ENCODE assay signal across 23 cellular contexts in the genomic region with DNA sequence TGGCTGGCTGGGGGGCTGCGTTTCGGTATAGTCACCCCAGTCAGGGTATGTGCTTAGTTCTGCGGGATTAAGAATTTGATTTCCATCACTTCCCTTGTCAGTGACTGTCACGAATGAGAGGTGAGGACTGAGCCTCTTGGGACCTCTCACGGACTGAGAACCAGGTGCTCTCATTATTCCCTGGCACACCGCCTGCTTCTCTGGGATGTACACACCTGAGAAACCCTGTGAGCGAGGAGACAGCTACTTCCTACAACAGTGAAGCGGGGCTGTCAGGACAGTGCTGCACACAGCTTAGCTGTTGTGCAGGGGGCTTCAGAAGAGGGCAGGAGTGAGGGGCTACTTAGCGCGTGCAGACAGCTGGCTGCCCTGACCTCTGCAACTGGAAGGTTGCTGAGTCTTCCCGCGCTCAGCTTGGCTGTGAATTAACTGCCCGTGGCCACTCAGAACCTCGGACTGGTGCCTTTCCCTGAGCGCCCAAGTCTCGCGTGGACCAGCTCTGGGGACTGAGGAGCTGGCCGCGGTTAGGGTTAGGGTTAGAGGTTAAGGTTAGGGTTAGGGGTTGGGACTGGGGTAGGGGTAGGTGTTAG.
DNase-seq lines count a peak whose midpoint lies in the region; ATAC-seq and TF ChIP-seq lines count a peak whose summit lies in the region.
"Had no signal": no experiment of that assay in that cellular context is flagged by ENCODE, and none has a peak within 500 bp of the region (broad histone marks: within the 10 kb centered on the region; RNA-seq: fewer than 3 reads in every experiment).

No MANE protein-coding gene starts in this region.

- TF ChIP-seq CTCF in WERI-Rb-1 (IDR thresholded peaks at IDR 0.05; ENCODE audit: low read depth, low read length): no peak

- no peaks in the 10 kb centered on the region for H3K27me3 Mint-ChIP-seq in activated naive CD4-positive, alpha-beta T cell treated with anti-CD3 and anti-CD28 coated beads for 36 hours (ENCODE audit: low read depth)
- H3K27me3 Mint-ChIP-seq: activated T-cell treated with anti-CD3 and anti-CD28 coated beads, Interleukin-2, amount 50 U/mL, for 24 hours had no signal

- no peak for ATAC-seq in sciatic nerve
- no peak for ATAC-seq in GM18505 (IDR thresholded peaks at IDR 0.05; ENCODE audit: unreplicated experiment)
- ATAC-seq: foreskin keratinocyte; psoas muscle; Right ventricle myocardium inferior; stimulated activated effector memory CD8-positive, alpha-beta T cell treated with anti-CD3 and anti-CD28 coated beads, Interleukin-12 subunit alpha, Interleukin-12 subunit beta, amount 100 ng/mL, for 72 hours had no signal

- no peak overlapping the region for H3K4me3 Mint-ChIP-seq in activated naive CD4-positive, alpha-beta T cell treated with anti-CD3 and anti-CD28 coated beads for 36 hours
- H3K4me3 Mint-ChIP-seq: activated naive CD4-positive, alpha-beta T cell treated with anti-CD3 and anti-CD28 coated beads, Interleukin-2, amount 10 ng/mL, durations not matched to agents 7 days and 5 days; activated T-cell treated with anti-CD3 and anti-CD28 coated beads, Interleukin-2, amount 50 U/mL, for 24 hours; stimulated activated effector memory CD8-positive, alpha-beta T cell treated with anti-CD3 and anti-CD28 coated beads, Interleukin-12 subunit alpha, Interleukin-12 subunit beta, amount 100 ng/mL, for 72 hours had no signal

- peaks cover 15% of the 10 kb centered on the region for H3K36me3 ChIP-seq in WERI-Rb-1
- H3K36me3 ChIP-seq: uterus had no signal

- H3K9me3 ChIP-seq in WERI-Rb-1 (ENCODE audit: severe bottlenecking): peaks cover 8% of the 10 kb centered on the region
- H3K9me3 ChIP-seq: psoas muscle, uterus had no signal

- H3K36me3 Mint-ChIP-seq in activated naive CD4-positive, alpha-beta T cell treated with anti-CD3 and anti-CD28 coated beads for 36 hours (ENCODE audit: low read depth): no peaks in the 10 kb centered on the region
- H3K36me3 Mint-ChIP-seq: stimulated activated effector memory CD8-positive, alpha-beta T cell treated with anti-CD3 and anti-CD28 coated beads, Interleukin-12 subunit alpha, Interleukin-12 subunit beta, amount 100 ng/mL, for 72 hours had no signal

- DNase-seq in activated naive CD4-positive, alpha-beta T cell treated with anti-CD3 and anti-CD28 coated beads for 36 hours: peak; percentile 1
- no peak for DNase-seq in activated naive CD4-positive, alpha-beta T cell treated with anti-CD3 and anti-CD28 coated beads, Interleukin-2, amount 50 U/mL, for 16 hours
- DNase-seq in NCI-H2029 (lab: John Stamatoyannopoulos, UW): peak; percentile 6
- peak; percentile 37 for DNase-seq in WERI-Rb-1
- peak; percentile 47 for DNase-seq in sciatic nerve (ENCODE audit: low spot score)
- no peak for DNase-seq in NCI-H446 treated with DMSO at 0.1 percent for 48 hours (lab: John Stamatoyannopoulos, UW)
- no peak for DNase-seq in hippocampal formation (lab: John Stamatoyannopoulos, UW)
- DNase-seq: activated CD8-positive, alpha-beta memory T cell treated with anti-CD3 and anti-CD28 coated beads for 24 hours; activated naive CD4-positive, alpha-beta T cell treated with anti-CD3 and anti-CD28 coated beads, Interleukin-2, amount 10 ng/mL, durations not matched to agents 7 days and 5 days; activated T-cell treated with anti-CD3 and anti-CD28 coated beads, Interleukin-2, amount 50 U/mL, for 24 hours; aorta; Calu3; foreskin keratinocyte; HCEC 1CT; NCI-H1694 treated with DMSO at 0.1 percent for 48 hours; NCI-H524 treated with DMSO at 0.1 percent for 48 hours; psoas muscle; small intestine; stimulated activated CD4-positive, alpha-beta T cell treated with anti-CD3 and anti-CD28 coated beads, Interleukin-2, amount 100 ng/mL, for 24 hours; uterus had no signal

- CTCF ChIA-PET in activated naive CD4-positive, alpha-beta T cell treated with anti-CD3 and anti-CD28 coated beads for 36 hours (lab: Charles Lee): interaction anchor here (0.6 kb wide), 1 partner anchor 30 kb away, joined by 3 read pairs; no protein-coding TSS in a partner anchor

- H3K27ac ChIP-seq in WERI-Rb-1: peak overlapping the region; percentile 89
- H3K27ac ChIP-seq: foreskin keratinocyte, psoas muscle, uterus had no signal

- H3K9me3 Mint-ChIP-seq in activated naive CD4-positive, alpha-beta T cell treated with anti-CD3 and anti-CD28 coated beads for 36 hours: peaks cover 12% of the 10 kb centered on the region

- no peaks in the 10 kb centered on the region for H3K27me3 ChIP-seq in WERI-Rb-1 (ENCODE audit: insufficient read depth, low read depth, severe bottlenecking)
- H3K27me3 ChIP-seq: uterus had no signal

- no peak overlapping the region for H3K27ac Mint-ChIP-seq in activated naive CD4-positive, alpha-beta T cell treated with anti-CD3 and anti-CD28 coated beads for 36 hours
- H3K27ac Mint-ChIP-seq: activated naive CD4-positive, alpha-beta T cell treated with anti-CD3 and anti-CD28 coated beads, Interleukin-2, amount 10 ng/mL, durations not matched to agents 7 days and 5 days; activated T-cell treated with anti-CD3 and anti-CD28 coated beads, Interleukin-2, amount 50 U/mL, for 24 hours; stimulated activated effector memory CD8-positive, alpha-beta T cell treated with anti-CD3 and anti-CD28 coated beads, Interleukin-12 subunit alpha, Interleukin-12 subunit beta, amount 100 ng/mL, for 72 hours had no signal

- H3K4me1 Mint-ChIP-seq in activated naive CD4-positive, alpha-beta T cell treated with anti-CD3 and anti-CD28 coated beads for 36 hours (ENCODE audit: low read depth): no peaks in the 10 kb centered on the region
- H3K4me1 Mint-ChIP-seq: activated naive CD4-positive, alpha-beta T cell treated with anti-CD3 and anti-CD28 coated beads, Interleukin-2, amount 10 ng/mL, durations not matched to agents 7 days and 5 days; stimulated activated effector memory CD8-positive, alpha-beta T cell treated with anti-CD3 and anti-CD28 coated beads, Interleukin-12 subunit alpha, Interleukin-12 subunit beta, amount 100 ng/mL, for 72 hours had no signal

- intact Hi-C loops in activated naive CD4-positive, alpha-beta T cell treated with anti-CD3 and anti-CD28 coated beads for 36 hours (cut with micrococcal nuclease): no loop called here
- intact Hi-C loops in sciatic nerve (cut with DNase I): no loop called here

- no peak for TF ChIP-seq POLR2A in GM18505 (IDR thresholded peaks at IDR 0.05; ENCODE audit: borderline replicate concordance, extremely low read depth, insufficient read depth, insufficient read length)

- peak overlapping the region; percentile 44 for H3K4me3 ChIP-seq in WERI-Rb-1 (ENCODE audit: low read depth, low read length)
- H3K4me3 ChIP-seq: psoas muscle, uterus had no signal

Comparison
In these comparisons a context has a peak if more than half of its experiments do, and no peak if none do; other contexts are left out.
1. DNase-seq: peak in activated naive CD4-positive, alpha-beta T cell treated with anti-CD3 and anti-CD28 coated beads for 36 hours (single experiment), NCI-H2029 (single experiment), WERI-Rb-1 (single experiment) and sciatic nerve (single experiment); none in activated naive CD4-positive, alpha-beta T cell treated with anti-CD3 and anti-CD28 coated beads, Interleukin-2, amount 50 U/mL, for 16 hours (single experiment), NCI-H446 treated with DMSO at 0.1 percent for 48 hours (single experiment) and hippocampal formation (0 of 2).